ENCODE assay signal across 16 cellular contexts in genomic region chr10:74076961-74077360, GRCh38.
"Had no signal": no experiment of that assay in that cellular context is flagged by ENCODE, and none has a peak within 500 bp of the region (broad histone marks: within the 10 kb centered on the region; RNA-seq: fewer than 3 reads in every experiment).

No MANE protein-coding gene starts in this region.

- ATAC-seq: activated T-helper 17 cell treated with anti-CD3 and anti-CD28 coated beads, Interleukin-2, amount 50 U/mL, for 72 hours; gastroesophageal sphincter had no signal

- DNase-seq: activated CD4-positive, alpha-beta T cell treated with anti-CD3 and anti-CD28 coated beads for 1 hour; activated CD4-positive, alpha-beta T cell treated with anti-CD3 and anti-CD28 coated beads, Interleukin-2, amount 50 U/mL, for 48 hours; activated naive CD4-positive, alpha-beta T cell treated with anti-CD3 and anti-CD28 coated beads for 36 hours; dorsolateral prefrontal cortex; endodermal cell; islet precursor cell; stimulated activated CD4-positive, alpha-beta T cell treated with anti-CD3 and anti-CD28 coated beads, Interleukin-15, amount 100 ng/mL, for 24 hours; stimulated activated CD4-positive, alpha-beta T cell treated with anti-CD3 and anti-CD28 coated beads, Interleukin-4, amount 100 ng/mL, for 1 hour; stimulated activated naive CD4-positive, alpha-beta T cell; T1000; transverse colon had no signal

- H3K4me3 ChIP-seq: dorsolateral prefrontal cortex, gastroesophageal sphincter, lung, transverse colon, vagina had no signal

- H3K4me3 Mint-ChIP-seq: activated naive CD4-positive, alpha-beta T cell treated with anti-CD3 and anti-CD28 coated beads for 36 hours; activated T-helper 17 cell treated with anti-CD3 and anti-CD28 coated beads, Interleukin-2, amount 50 U/mL, for 72 hours; endodermal cell had no signal

- H3K27ac ChIP-seq: dorsolateral prefrontal cortex, parathyroid adenoma, vagina had no signal

- H3K27me3 ChIP-seq: dorsolateral prefrontal cortex, gastroesophageal sphincter, transverse colon, vagina had no signal

- H3K27ac Mint-ChIP-seq: activated naive CD4-positive, alpha-beta T cell treated with anti-CD3 and anti-CD28 coated beads for 36 hours had no signal

- H3K4me1 ChIP-seq: parathyroid adenoma had no signal

- H3K9me3 ChIP-seq: gastroesophageal sphincter, transverse colon, vagina had no signal

- H3K9me3 Mint-ChIP-seq: activated naive CD4-positive, alpha-beta T cell treated with anti-CD3 and anti-CD28 coated beads for 36 hours; activated T-helper 17 cell treated with anti-CD3 and anti-CD28 coated beads, Interleukin-2, amount 50 U/mL, for 72 hours; endodermal cell had no signal

- H3K27me3 Mint-ChIP-seq: activated T-helper 17 cell treated with anti-CD3 and anti-CD28 coated beads, Interleukin-2, amount 50 U/mL, for 72 hours had no signal
